In genomic region chr9:116686693-116687073, GRCh38 we compare ENCODE assay signal across 8 cellular contexts. TPM values are rescaled to one million over a fixed set of nuclear protein-coding genes. Genes with fewer than 3 reads are reported as not detected.
DNase-seq lines count a peak whose midpoint lies in the region; FAIRE-seq and TF ChIP-seq lines count a peak whose summit lies in the region.

No MANE protein-coding gene starts in this region.

- H3K4me3 ChIP-seq in GM12865 (ENCODE audit: low read depth, low read length) (peak overlapping the region; percentile 69), HAP-1 (peak overlapping the region; percentile 57), OCI-LY7 (ENCODE audit: low read depth, low read length, poor library complexity, severe bottlenecking) (peak overlapping the region; percentile 81), endothelial cell of umbilical vein (replicated peaks in 1 of 3; ENCODE audit: insufficient read depth in 1 of 3, low read depth in 1 of 3, low read length in 3 of 3) (peak overlapping the region; percentile 50 to 82 (median 73)), neuron (ENCODE audit: low read length) (peak overlapping the region; percentile 67)

- POLR2A ChIA-PET in OCI-LY7 (lab: Charles Lee) (interaction anchor here (0.5 to 2.3 kb wide), 12 partner anchors 8 to 1844 kb away, joined by 3 to 19 read pairs (median 3); no protein-coding TSS in a partner anchor), endothelial cell of umbilical vein (lab: Charles Lee) (interaction anchor here (0.6 to 0.7 kb wide), 4 partner anchors 20 to 331 kb away, joined by 3 to 5 read pairs (median 4); no protein-coding TSS in a partner anchor)

- no peaks in the 10 kb centered on the region for H3K36me3 ChIP-seq in HAP-1 (replicated peaks)
- H3K36me3 ChIP-seq in OCI-LY7 (ENCODE audit: insufficient read depth, low read length) = no peaks in the 10 kb centered on the region
- H3K36me3 ChIP-seq in endothelial cell of umbilical vein (ENCODE audit: control insufficient read depth in 2 of 2, extremely low read depth in 1 of 2, insufficient read depth in 2 of 2, low read length in 2 of 2) = no peaks in the 10 kb centered on the region
- H3K36me3 ChIP-seq in neuron (ENCODE audit: insufficient read depth, low read length) = no peaks in the 10 kb centered on the region

- no peak for TF ChIP-seq POLR2A in endothelial cell of umbilical vein (IDR thresholded peaks at IDR 0.05; ENCODE audit: low read depth, low read length)

- CTCF ChIA-PET in OCI-LY7 (lab: Charles Lee; ENCODE audit: unreplicated experiment) (interaction anchor here (0.7 kb wide), 1 partner anchor 45 kb away, joined by 9 read pairs; no protein-coding TSS in a partner anchor), endothelial cell of umbilical vein (lab: Charles Lee) (interaction anchor here (0.6 to 1.4 kb wide), 4 partner anchors 9 to 1096 kb away, joined by 3 to 14 read pairs (median 4); no protein-coding TSS in a partner anchor)

- H3K79me2 ChIP-seq in OCI-LY7 (ENCODE audit: insufficient read depth, low read depth, low read length) (peaks cover 7% of the 10 kb centered on the region; the same call in 1 of the 2 replicates), endothelial cell of umbilical vein (ENCODE audit: control insufficient read depth, insufficient read depth, low read length) (peaks cover 32% of the 10 kb centered on the region)

- H3K27ac ChIP-seq in OCI-LY7 (ENCODE audit: low read depth, low read length, poor library complexity, severe bottlenecking) (no peak overlapping the region), endothelial cell of umbilical vein (ENCODE audit: insufficient read depth, low read depth, low read length) (no peak overlapping the region)

- no peaks in the 10 kb centered on the region for H3K9me2 ChIP-seq in OCI-LY7 (ENCODE audit: insufficient read depth, low read length)

- peak overlapping the region; percentile 12 for H3K9ac ChIP-seq in endothelial cell of umbilical vein (replicated peaks; ENCODE audit: extremely low read depth, insufficient read depth, low read length)

- H3K9me3 ChIP-seq in HAP-1 (peaks cover 4% of the 10 kb centered on the region; the same call in 1 of the 2 replicates), OCI-LY7 (ENCODE audit: low read length) (peaks cover 11% of the 10 kb centered on the region), endothelial cell of umbilical vein (replicated peaks; ENCODE audit: control insufficient read depth, insufficient read depth, low read length) (no peaks in the 10 kb centered on the region), neuron (ENCODE audit: low read length) (no peaks in the 10 kb centered on the region)

- BruUV-seq in OCI-LY7 (replicated peaks; lab: Mats Ljungman, UMichigan) (no TSS peak), endothelial cell of umbilical vein (replicated peaks; lab: Mats Ljungman, UMichigan) (TSS peak; percentile 55)

- DNase-seq in GM12865 (ENCODE audit: low read depth) = no peak
- DNase-seq in HAP-1 (ENCODE audit: low spot score in 2 of 2) = no peak
- no peak for DNase-seq in OCI-LY7 (ENCODE audit: low spot score)
- DNase-seq in endothelial cell of umbilical vein (ENCODE audit: low read depth, low spot score) = no peak
- DNase-seq in SIG-M5 treated with dmso at 0.1 percent for 504 hours (lab: John Stamatoyannopoulos, UW; ENCODE audit: unreplicated experiment) = no peak
- no peak for DNase-seq in T1000 (lab: John Stamatoyannopoulos, UW)
- no peak for DNase-seq in HT-29 (ENCODE audit: low spot score)

- dilution Hi-C loops in endothelial cell of umbilical vein (cut with MboI; ENCODE audit: extremely low pct_ligation_motif_present, low sequenced_read_pairs) = no loop called here

- intact Hi-C loops in OCI-LY7 (cut with micrococcal nuclease; ENCODE audit: unreplicated experiment) (no loop called here), endothelial cell of umbilical vein (cut with micrococcal nuclease) (no loop called here)

- no peak for FAIRE-seq in endothelial cell of umbilical vein (lab: Jason Lieb, UNC)

- H3K9me1 ChIP-seq in endothelial cell of umbilical vein (replicated peaks; ENCODE audit: control insufficient read depth, extremely low read depth, insufficient read depth, low read length) = no peaks in the 10 kb centered on the region

- H3K27me3 ChIP-seq in HAP-1 (ENCODE audit: low read depth) (no peaks in the 10 kb centered on the region), endothelial cell of umbilical vein (ENCODE audit: control insufficient read depth in 2 of 2, insufficient read depth in 2 of 2, low read length in 2 of 2) (no peaks in the 10 kb centered on the region), neuron (ENCODE audit: insufficient read depth, low read length) (no peaks in the 10 kb centered on the region)

- H2AFZ ChIP-seq in OCI-LY7 (ENCODE audit: low read length) = peak overlapping the region; percentile 98
- H2AFZ ChIP-seq in endothelial cell of umbilical vein (ENCODE audit: low read depth, low read length) = peak overlapping the region; percentile 90
- H2AFZ ChIP-seq in neuron (ENCODE audit: low read depth, low read length) = peak overlapping the region; percentile 73

- in situ Hi-C loops in HAP-1 (cut with MboI; ENCODE audit: low sequenced_read_pairs) = no loop called here

- H3K4me1 ChIP-seq in HAP-1 (peaks cover 18% of the 10 kb centered on the region), OCI-LY7 (ENCODE audit: insufficient read depth, low read length, poor library complexity, severe bottlenecking) (peaks cover 20% of the 10 kb centered on the region), endothelial cell of umbilical vein (ENCODE audit: control insufficient read depth, extremely low read depth, insufficient read depth, low read length) (peaks cover 11% of the 10 kb centered on the region), neuron (ENCODE audit: insufficient read depth, low read length) (peaks cover 18% of the 10 kb centered on the region)

- H4K20me1 ChIP-seq in OCI-LY7 (ENCODE audit: insufficient read depth, low read length) (no peaks in the 10 kb centered on the region), endothelial cell of umbilical vein (replicated peaks; ENCODE audit: control insufficient read depth, extremely low read depth, insufficient read depth, low read length) (no peaks in the 10 kb centered on the region)

- peak overlapping the region; percentile 99 for H3K4me2 ChIP-seq in OCI-LY7 (ENCODE audit: low read length)
- peak overlapping the region; percentile 62 for H3K4me2 ChIP-seq in endothelial cell of umbilical vein (ENCODE audit: insufficient read depth, low read length)

- TF ChIP-seq CTCF in GM12865 (IDR thresholded peaks at IDR 0.05; ENCODE audit: insufficient read depth, low read depth, low read length, missing control alignments) = no peak
- no peak for TF ChIP-seq CTCF in OCI-LY7 (conservative IDR thresholded peaks at IDR 0.05; ENCODE audit: low read length)
- no peak for TF ChIP-seq CTCF in endothelial cell of umbilical vein (IDR thresholded peaks at IDR 0.05; ENCODE audit: extremely low read depth in 1 of 2, insufficient read depth in 1 of 2, low read depth in 1 of 2, low read length in 2 of 2)

TF ChIP-seq in endothelial cell of umbilical vein, 7 proteins besides CTCF, POLR2A, EP300 and RAD21:
- TF ChIP-seq EZH2 (IDR thresholded peaks at IDR 0.05; ENCODE audit: borderline replicate concordance, low read depth, low read length, severe bottlenecking) = no peak

RNA-seq across cellular contexts. Expression of gene TRIM32, which starts 0.4 kb away (rescaled TPM):
- total RNA-seq in OCI-LY7 (2014; rRNA removed; shearing (Covaris generic)) = 10.6 and 11.4 TPM in 2 replicates
- 13.9 and 14.3 TPM in 2 replicates for total RNA-seq in OCI-LY7 (2022)
- total RNA-seq in endothelial cell of umbilical vein = 18.2 and 18.4 TPM in 2 replicates
- 10.5 and 10.8 TPM in 2 replicates for polyA plus RNA-seq in endothelial cell of umbilical vein
- 7.8 and 8.4 TPM in 2 replicates for polyA plus RNA-seq in endothelial cell of umbilical vein (2011; cell fraction: cytosol; rRNA removed)
- 9.3 and 9.6 TPM in 2 replicates for polyA plus RNA-seq in endothelial cell of umbilical vein (2011; cell fraction: nucleus; rRNA removed)
- polyA plus RNA-seq in endothelial cell of umbilical vein (2012) = 11.7 and 12.7 TPM in 2 replicates
- 40.0 and 46.0 TPM in 2 replicates for polyA minus RNA-seq in endothelial cell of umbilical vein
- 11.1 TPM for polyA minus RNA-seq in endothelial cell of umbilical vein (2011; cell fraction: cytosol; rRNA and poly(A)+ RNA removed)
- 14.0 and 19.3 TPM in 2 replicates for polyA minus RNA-seq in endothelial cell of umbilical vein (2011; cell fraction: nucleus; rRNA and poly(A)+ RNA removed)
- 17.6 and 17.8 TPM in 2 replicates for total RNA-seq in HT-29 (2014; rRNA removed; shearing (Covaris generic))
